In genomic region chr10:93773705-93774104, GRCh38 we compare ENCODE assay signal across 2 cellular contexts.
A peak's percentile ranks its signal among the peaks of the same experiment; 100 is the strongest.
TF ChIP-seq lines count a peak whose summit lies in the region.

No MANE protein-coding gene starts in this region.

TF ChIP-seq in HEK293, 187 proteins besides CTCF, POLR2A, EP300 and RAD21 (continued from another document):
- TF ChIP-seq ZBTB49 (tag by site-specific recombination; IDR thresholded peaks at IDR 0.05; ENCODE audit: low read depth) (no peak), ZNF664 (tag by site-specific recombination; IDR thresholded peaks at IDR 0.05) (no peak), ZFHX2 (tag by site-specific recombination; conservative IDR thresholded peaks at IDR 0.05) (peak; percentile 43), ZNF585B (tag by site-specific recombination; IDR thresholded peaks at IDR 0.05) (no peak), ZSCAN16 (tag by site-specific recombination; IDR thresholded peaks at IDR 0.05) (no peak), HOXC10 (CRISPR knock-in tag; IDR thresholded peaks at IDR 0.05) (no peak), EGR2 (tag by site-specific recombination; IDR thresholded peaks at IDR 0.05; ENCODE audit: low read depth) (0 out of 2 replicates have a peak, but pooled peaks have one; percentile 15), ZNF433 (tag by site-specific recombination; IDR thresholded peaks at IDR 0.05; ENCODE audit: low read depth) (no peak), ZNF292 (tag by site-specific recombination; IDR thresholded peaks at IDR 0.05; ENCODE audit: borderline replicate concordance, low read depth) (no peak), ZNF530 (tag by site-specific recombination; IDR thresholded peaks at IDR 0.05; ENCODE audit: low read depth) (no peak)
- TF ChIP-seq, protein P1, sequence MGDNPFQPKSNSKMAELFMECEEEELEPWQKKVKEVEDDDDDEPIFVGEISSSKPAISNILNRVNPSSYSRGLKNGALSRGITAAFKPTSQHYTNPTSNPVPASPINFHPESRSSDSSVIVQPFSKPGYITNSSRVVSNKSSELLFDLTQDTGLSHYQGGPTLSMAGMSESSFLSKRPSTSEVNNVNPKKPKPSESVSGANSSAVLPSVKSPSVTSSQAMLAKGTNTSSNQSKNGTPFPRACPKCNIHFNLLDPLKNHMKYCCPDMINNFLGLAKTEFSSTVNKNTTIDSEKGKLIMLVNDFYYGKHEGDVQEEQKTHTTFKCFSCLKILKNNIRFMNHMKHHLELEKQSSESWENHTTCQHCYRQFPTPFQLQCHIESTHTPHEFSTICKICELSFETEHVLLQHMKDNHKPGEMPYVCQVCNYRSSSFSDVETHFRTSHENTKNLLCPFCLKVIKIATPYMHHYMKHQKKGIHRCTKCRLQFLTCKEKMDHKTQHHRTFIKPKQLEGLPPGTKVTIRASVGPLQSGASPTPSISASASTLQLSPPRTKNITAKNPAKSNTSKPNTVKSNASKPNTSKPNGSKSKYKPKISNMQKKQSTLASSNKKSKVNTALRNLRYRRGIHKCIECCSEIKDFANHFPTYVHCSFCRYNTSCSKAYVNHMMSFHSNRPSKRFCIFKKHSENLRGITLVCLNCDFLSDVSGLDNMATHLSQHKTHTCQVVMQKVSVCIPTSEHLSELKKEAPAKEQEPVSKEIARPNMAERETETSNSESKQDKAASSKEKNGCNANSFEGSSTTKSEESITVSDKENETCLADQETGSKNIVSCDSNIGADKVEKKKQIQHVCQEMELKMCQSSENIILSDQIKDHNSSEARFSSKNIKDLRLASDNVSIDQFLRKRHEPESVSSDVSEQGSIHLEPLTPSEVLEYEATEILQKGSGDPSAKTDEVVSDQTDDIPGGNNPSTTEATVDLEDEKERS (tag by site-specific recombination; IDR thresholded peaks at IDR 0.05), result no peak
TF ChIP-seq in HEK293: peak in this region for 2.

TF ChIP-seq in liver, 16 proteins besides CTCF, POLR2A, EP300 and RAD21 (continued from another document):
- TF ChIP-seq, protein P2, sequence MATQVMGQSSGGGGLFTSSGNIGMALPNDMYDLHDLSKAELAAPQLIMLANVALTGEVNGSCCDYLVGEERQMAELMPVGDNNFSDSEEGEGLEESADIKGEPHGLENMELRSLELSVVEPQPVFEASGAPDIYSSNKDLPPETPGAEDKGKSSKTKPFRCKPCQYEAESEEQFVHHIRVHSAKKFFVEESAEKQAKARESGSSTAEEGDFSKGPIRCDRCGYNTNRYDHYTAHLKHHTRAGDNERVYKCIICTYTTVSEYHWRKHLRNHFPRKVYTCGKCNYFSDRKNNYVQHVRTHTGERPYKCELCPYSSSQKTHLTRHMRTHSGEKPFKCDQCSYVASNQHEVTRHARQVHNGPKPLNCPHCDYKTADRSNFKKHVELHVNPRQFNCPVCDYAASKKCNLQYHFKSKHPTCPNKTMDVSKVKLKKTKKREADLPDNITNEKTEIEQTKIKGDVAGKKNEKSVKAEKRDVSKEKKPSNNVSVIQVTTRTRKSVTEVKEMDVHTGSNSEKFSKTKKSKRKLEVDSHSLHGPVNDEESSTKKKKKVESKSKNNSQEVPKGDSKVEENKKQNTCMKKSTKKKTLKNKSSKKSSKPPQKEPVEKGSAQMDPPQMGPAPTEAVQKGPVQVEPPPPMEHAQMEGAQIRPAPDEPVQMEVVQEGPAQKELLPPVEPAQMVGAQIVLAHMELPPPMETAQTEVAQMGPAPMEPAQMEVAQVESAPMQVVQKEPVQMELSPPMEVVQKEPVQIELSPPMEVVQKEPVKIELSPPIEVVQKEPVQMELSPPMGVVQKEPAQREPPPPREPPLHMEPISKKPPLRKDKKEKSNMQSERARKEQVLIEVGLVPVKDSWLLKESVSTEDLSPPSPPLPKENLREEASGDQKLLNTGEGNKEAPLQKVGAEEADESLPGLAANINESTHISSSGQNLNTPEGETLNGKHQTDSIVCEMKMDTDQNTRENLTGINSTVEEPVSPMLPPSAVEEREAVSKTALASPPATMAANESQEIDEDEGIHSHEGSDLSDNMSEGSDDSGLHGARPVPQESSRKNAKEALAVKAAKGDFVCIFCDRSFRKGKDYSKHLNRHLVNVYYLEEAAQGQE (IDR thresholded peaks at IDR 0.05), result peak; percentile 80
- peak; percentile 56 for TF ChIP-seq FOXA2 (IDR thresholded peaks at IDR 0.05)
- TF ChIP-seq MAX (IDR thresholded peaks at IDR 0.05), result peak; percentile 76
- TF ChIP-seq YY1 (IDR thresholded peaks at IDR 0.05), result peak; percentile 83
- peak; percentile 30 for TF ChIP-seq FOXA1 (IDR thresholded peaks at IDR 0.05)
- peak in 1 of 2 donors; percentile 28 for TF ChIP-seq GABPA (IDR thresholded peaks at IDR 0.05 in 1 of 2, conservative IDR thresholded peaks at IDR 0.05 in 1 of 2)
- TF ChIP-seq JUND (IDR thresholded peaks at IDR 0.05), result peak in 1 of 2 donors; percentile 91
